ENCODE assay signal across 1 cellular context in the genomic region with DNA sequence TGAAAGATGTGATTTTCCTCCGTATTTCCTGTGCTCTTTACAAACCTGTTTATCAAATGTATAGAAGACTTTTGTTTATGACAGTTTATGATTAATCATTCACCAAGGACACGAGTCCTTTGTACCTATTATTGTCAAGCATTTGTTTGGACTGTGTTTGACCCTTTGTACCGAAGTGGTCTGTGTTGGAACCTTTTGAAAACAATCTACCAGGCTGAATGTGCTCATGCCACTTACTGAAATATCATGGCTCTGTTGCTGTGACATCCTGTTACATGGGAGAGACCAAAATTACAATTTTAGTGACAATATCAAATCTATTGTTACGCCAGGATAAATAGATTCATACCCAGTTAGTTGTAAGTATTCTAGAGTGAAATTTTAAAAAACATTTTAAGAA.
TF ChIP-seq lines count a peak whose summit lies in the region.

No MANE protein-coding gene starts in this region.

TF ChIP-seq in HepG2, 621 proteins besides CTCF, POLR2A, EP300 and RAD21 (continued from another document and continues in another):
- TF ChIP-seq, protein P1, sequence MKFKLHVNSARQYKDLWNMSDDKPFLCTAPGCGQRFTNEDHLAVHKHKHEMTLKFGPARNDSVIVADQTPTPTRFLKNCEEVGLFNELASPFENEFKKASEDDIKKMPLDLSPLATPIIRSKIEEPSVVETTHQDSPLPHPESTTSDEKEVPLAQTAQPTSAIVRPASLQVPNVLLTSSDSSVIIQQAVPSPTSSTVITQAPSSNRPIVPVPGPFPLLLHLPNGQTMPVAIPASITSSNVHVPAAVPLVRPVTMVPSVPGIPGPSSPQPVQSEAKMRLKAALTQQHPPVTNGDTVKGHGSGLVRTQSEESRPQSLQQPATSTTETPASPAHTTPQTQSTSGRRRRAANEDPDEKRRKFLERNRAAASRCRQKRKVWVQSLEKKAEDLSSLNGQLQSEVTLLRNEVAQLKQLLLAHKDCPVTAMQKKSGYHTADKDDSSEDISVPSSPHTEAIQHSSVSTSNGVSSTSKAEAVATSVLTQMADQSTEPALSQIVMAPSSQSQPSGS (CRISPR knock-in tag; IDR thresholded peaks at IDR 0.05): no peak
- TF ChIP-seq MEF2D (CRISPR knock-in tag; IDR thresholded peaks at IDR 0.05): 0 out of 2 replicates have a peak, but pooled peaks have one; percentile 21
- TF ChIP-seq U2AF2 (IDR thresholded peaks at IDR 0.05; ENCODE audit: low read depth, low read length): no peak
- TF ChIP-seq, protein P2, sequence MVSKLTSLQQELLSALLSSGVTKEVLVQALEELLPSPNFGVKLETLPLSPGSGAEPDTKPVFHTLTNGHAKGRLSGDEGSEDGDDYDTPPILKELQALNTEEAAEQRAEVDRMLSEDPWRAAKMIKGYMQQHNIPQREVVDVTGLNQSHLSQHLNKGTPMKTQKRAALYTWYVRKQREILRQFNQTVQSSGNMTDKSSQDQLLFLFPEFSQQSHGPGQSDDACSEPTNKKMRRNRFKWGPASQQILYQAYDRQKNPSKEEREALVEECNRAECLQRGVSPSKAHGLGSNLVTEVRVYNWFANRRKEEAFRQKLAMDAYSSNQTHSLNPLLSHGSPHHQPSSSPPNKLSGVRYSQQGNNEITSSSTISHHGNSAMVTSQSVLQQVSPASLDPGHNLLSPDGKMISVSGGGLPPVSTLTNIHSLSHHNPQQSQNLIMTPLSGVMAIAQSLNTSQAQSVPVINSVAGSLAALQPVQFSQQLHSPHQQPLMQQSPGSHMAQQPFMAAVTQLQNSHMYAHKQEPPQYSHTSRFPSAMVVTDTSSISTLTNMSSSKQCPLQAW (CRISPR knock-in tag; IDR thresholded peaks at IDR 0.05): peak; percentile 83
- TF ChIP-seq, protein P3, sequence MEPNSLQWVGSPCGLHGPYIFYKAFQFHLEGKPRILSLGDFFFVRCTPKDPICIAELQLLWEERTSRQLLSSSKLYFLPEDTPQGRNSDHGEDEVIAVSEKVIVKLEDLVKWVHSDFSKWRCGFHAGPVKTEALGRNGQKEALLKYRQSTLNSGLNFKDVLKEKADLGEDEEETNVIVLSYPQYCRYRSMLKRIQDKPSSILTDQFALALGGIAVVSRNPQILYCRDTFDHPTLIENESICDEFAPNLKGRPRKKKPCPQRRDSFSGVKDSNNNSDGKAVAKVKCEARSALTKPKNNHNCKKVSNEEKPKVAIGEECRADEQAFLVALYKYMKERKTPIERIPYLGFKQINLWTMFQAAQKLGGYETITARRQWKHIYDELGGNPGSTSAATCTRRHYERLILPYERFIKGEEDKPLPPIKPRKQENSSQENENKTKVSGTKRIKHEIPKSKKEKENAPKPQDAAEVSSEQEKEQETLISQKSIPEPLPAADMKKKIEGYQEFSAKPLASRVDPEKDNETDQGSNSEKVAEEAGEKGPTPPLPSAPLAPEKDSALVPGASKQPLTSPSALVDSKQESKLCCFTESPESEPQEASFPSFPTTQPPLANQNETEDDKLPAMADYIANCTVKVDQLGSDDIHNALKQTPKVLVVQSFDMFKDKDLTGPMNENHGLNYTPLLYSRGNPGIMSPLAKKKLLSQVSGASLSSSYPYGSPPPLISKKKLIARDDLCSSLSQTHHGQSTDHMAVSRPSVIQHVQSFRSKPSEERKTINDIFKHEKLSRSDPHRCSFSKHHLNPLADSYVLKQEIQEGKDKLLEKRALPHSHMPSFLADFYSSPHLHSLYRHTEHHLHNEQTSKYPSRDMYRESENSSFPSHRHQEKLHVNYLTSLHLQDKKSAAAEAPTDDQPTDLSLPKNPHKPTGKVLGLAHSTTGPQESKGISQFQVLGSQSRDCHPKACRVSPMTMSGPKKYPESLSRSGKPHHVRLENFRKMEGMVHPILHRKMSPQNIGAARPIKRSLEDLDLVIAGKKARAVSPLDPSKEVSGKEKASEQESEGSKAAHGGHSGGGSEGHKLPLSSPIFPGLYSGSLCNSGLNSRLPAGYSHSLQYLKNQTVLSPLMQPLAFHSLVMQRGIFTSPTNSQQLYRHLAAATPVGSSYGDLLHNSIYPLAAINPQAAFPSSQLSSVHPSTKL (CRISPR knock-in tag; IDR thresholded peaks at IDR 0.05): peak; percentile 77
- no peak for TF ChIP-seq ZZZ3 (CRISPR knock-in tag; IDR thresholded peaks at IDR 0.05; ENCODE audit: borderline replicate concordance)
- TF ChIP-seq, protein P4, sequence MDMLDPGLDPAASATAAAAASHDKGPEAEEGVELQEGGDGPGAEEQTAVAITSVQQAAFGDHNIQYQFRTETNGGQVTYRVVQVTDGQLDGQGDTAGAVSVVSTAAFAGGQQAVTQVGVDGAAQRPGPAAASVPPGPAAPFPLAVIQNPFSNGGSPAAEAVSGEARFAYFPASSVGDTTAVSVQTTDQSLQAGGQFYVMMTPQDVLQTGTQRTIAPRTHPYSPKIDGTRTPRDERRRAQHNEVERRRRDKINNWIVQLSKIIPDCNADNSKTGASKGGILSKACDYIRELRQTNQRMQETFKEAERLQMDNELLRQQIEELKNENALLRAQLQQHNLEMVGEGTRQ (IDR thresholded peaks at IDR 0.05; ENCODE audit: low read depth, low read length): no peak
- TF ChIP-seq, protein P4 (CRISPR knock-in tag; IDR thresholded peaks at IDR 0.05; ENCODE audit: borderline replicate concordance): no peak
- TF ChIP-seq ZNF101 (CRISPR knock-in tag; IDR thresholded peaks at IDR 0.05; ENCODE audit: borderline replicate concordance, low read depth): no peak
- TF ChIP-seq, protein P5, sequence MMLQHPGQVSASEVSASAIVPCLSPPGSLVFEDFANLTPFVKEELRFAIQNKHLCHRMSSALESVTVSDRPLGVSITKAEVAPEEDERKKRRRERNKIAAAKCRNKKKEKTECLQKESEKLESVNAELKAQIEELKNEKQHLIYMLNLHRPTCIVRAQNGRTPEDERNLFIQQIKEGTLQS (CRISPR knock-in tag; IDR thresholded peaks at IDR 0.05): no peak
- TF ChIP-seq KDM5B (CRISPR knock-in tag; IDR thresholded peaks at IDR 0.05; ENCODE audit: borderline replicate concordance): no peak
- TF ChIP-seq ZNF678 (CRISPR knock-in tag; IDR thresholded peaks at IDR 0.05): no peak
- no peak for TF ChIP-seq NAIF1 (CRISPR knock-in tag; IDR thresholded peaks at IDR 0.05; ENCODE audit: borderline replicate concordance)
- TF ChIP-seq, protein P6, sequence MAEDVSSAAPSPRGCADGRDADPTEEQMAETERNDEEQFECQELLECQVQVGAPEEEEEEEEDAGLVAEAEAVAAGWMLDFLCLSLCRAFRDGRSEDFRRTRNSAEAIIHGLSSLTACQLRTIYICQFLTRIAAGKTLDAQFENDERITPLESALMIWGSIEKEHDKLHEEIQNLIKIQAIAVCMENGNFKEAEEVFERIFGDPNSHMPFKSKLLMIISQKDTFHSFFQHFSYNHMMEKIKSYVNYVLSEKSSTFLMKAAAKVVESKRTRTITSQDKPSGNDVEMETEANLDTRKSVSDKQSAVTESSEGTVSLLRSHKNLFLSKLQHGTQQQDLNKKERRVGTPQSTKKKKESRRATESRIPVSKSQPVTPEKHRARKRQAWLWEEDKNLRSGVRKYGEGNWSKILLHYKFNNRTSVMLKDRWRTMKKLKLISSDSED (CRISPR knock-in tag; IDR thresholded peaks at IDR 0.05): no peak
- TF ChIP-seq PRMT3 (CRISPR knock-in tag; IDR thresholded peaks at IDR 0.05; ENCODE audit: borderline replicate concordance, low read depth): no peak
- TF ChIP-seq ZFP82 (CRISPR knock-in tag; IDR thresholded peaks at IDR 0.05; ENCODE audit: borderline replicate concordance): no peak
- TF ChIP-seq ZNF510 (CRISPR knock-in tag; IDR thresholded peaks at IDR 0.05; ENCODE audit: low read depth): no peak
- TF ChIP-seq SMARCE1 (IDR thresholded peaks at IDR 0.05; ENCODE audit: borderline replicate concordance): no peak
- peak; percentile 52; the same call in 1 of the 2 replicates for TF ChIP-seq NR2F2 (IDR thresholded peaks at IDR 0.05; ENCODE audit: borderline replicate concordance, low read depth)
- no peak for TF ChIP-seq RFX3 (CRISPR knock-in tag; IDR thresholded peaks at IDR 0.05)
- TF ChIP-seq MIER3 (CRISPR knock-in tag; IDR thresholded peaks at IDR 0.05; ENCODE audit: borderline replicate concordance): no peak
- no peak for TF ChIP-seq NFYC (CRISPR knock-in tag; IDR thresholded peaks at IDR 0.05)
- no peak for TF ChIP-seq PHB2 (IDR thresholded peaks at IDR 0.05; ENCODE audit: partially characterized antibody)
- peak; percentile 97 for TF ChIP-seq SOX5 (CRISPR knock-in tag; IDR thresholded peaks at IDR 0.05; ENCODE audit: borderline replicate concordance)
- TF ChIP-seq MTF1 (CRISPR knock-in tag; IDR thresholded peaks at IDR 0.05): no peak
- TF ChIP-seq RARG (CRISPR knock-in tag; IDR thresholded peaks at IDR 0.05; ENCODE audit: low read depth): no peak
- TF ChIP-seq NCOR1 (IDR thresholded peaks at IDR 0.05; ENCODE audit: borderline replicate concordance, low read length): peak; percentile 54; the same call in 1 of the 2 replicates
- no peak for TF ChIP-seq HNRNPH1 (optimal IDR thresholded peaks at IDR 0.05; ENCODE audit: low read depth, low read length)
- no peak for TF ChIP-seq ZNF776 (CRISPR knock-in tag; IDR thresholded peaks at IDR 0.05)
- no peak for TF ChIP-seq MYNN (CRISPR knock-in tag; IDR thresholded peaks at IDR 0.05; ENCODE audit: low read depth)
- no peak for TF ChIP-seq CC2D1A (CRISPR knock-in tag; IDR thresholded peaks at IDR 0.05)
- peak; percentile 79 for TF ChIP-seq HHEX (CRISPR knock-in tag; IDR thresholded peaks at IDR 0.05)
- no peak for TF ChIP-seq LCORL (IDR thresholded peaks at IDR 0.05)
- TF ChIP-seq LCORL (CRISPR knock-in tag; IDR thresholded peaks at IDR 0.05): peak; percentile 24; the same call in 1 of the 2 replicates
- TF ChIP-seq, protein P7, sequence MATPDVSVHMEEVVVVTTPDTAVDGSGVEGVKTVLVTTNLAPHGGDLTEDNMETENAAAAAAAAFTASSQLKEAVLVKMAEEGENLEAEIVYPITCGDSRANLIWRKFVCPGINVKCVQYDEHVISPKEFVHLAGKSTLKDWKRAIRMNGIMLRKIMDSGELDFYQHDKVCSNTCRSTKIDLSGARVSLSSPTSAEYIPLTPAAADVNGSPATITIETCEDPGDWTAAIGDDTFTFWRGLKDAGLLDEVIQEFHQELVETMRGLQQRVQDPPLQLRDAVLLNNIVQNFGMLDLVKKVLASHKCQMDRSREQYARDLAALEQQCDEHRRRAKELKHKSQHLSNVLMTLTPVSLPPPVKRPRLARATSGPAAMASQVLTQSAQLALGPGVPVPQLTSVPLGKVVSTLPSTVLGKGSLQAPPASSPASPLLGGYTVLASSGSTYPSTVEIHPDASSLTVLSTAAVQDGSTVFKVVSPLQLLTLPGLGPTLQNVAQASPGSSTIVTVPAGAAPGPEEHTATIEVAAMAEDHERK (CRISPR knock-in tag; IDR thresholded peaks at IDR 0.05; ENCODE audit: low read depth): no peak
- TF ChIP-seq ZNF780A (CRISPR knock-in tag; IDR thresholded peaks at IDR 0.05): no peak
- TF ChIP-seq ZNF44 (CRISPR knock-in tag; IDR thresholded peaks at IDR 0.05): no peak
- peak; percentile 56; the same call in 1 of the 2 replicates for TF ChIP-seq HMG20A (CRISPR knock-in tag; IDR thresholded peaks at IDR 0.05; ENCODE audit: borderline replicate concordance)
- no peak for TF ChIP-seq ZNF605 (CRISPR knock-in tag; IDR thresholded peaks at IDR 0.05)
- TF ChIP-seq SRSF1 (optimal IDR thresholded peaks at IDR 0.05; ENCODE audit: low read depth, low read length): no peak
- no peak for TF ChIP-seq ZNF761 (CRISPR knock-in tag; conservative IDR thresholded peaks at IDR 0.05)
- no peak for TF ChIP-seq ZNF547 (CRISPR knock-in tag; IDR thresholded peaks at IDR 0.05)
- TF ChIP-seq, protein P8, sequence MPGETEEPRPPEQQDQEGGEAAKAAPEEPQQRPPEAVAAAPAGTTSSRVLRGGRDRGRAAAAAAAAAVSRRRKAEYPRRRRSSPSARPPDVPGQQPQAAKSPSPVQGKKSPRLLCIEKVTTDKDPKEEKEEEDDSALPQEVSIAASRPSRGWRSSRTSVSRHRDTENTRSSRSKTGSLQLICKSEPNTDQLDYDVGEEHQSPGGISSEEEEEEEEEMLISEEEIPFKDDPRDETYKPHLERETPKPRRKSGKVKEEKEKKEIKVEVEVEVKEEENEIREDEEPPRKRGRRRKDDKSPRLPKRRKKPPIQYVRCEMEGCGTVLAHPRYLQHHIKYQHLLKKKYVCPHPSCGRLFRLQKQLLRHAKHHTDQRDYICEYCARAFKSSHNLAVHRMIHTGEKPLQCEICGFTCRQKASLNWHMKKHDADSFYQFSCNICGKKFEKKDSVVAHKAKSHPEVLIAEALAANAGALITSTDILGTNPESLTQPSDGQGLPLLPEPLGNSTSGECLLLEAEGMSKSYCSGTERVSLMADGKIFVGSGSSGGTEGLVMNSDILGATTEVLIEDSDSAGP (CRISPR knock-in tag; IDR thresholded peaks at IDR 0.05; ENCODE audit: borderline replicate concordance): no peak
- no peak for TF ChIP-seq JARID2 (CRISPR knock-in tag; IDR thresholded peaks at IDR 0.05; ENCODE audit: insufficient replicate concordance)
- TF ChIP-seq PPARG (CRISPR knock-in tag; conservative IDR thresholded peaks at IDR 0.05): no peak
- TF ChIP-seq ZNF496 (CRISPR knock-in tag; IDR thresholded peaks at IDR 0.05; ENCODE audit: insufficient replicate concordance): no peak
- TF ChIP-seq, protein P9, sequence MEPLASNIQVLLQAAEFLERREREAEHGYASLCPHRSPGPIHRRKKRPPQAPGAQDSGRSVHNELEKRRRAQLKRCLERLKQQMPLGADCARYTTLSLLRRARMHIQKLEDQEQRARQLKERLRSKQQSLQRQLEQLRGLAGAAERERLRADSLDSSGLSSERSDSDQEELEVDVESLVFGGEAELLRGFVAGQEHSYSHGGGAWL (CRISPR knock-in tag; IDR thresholded peaks at IDR 0.05): no peak
- TF ChIP-seq IKZF1 (IDR thresholded peaks at IDR 0.05): no peak
- no peak for TF ChIP-seq POLR2AphosphoS2 (IDR thresholded peaks at IDR 0.05; ENCODE audit: low read depth, low read length)
- TF ChIP-seq ZNF720 (CRISPR knock-in tag; IDR thresholded peaks at IDR 0.05): no peak
- TF ChIP-seq, protein P10, sequence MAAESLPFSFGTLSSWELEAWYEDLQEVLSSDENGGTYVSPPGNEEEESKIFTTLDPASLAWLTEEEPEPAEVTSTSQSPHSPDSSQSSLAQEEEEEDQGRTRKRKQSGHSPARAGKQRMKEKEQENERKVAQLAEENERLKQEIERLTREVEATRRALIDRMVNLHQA (CRISPR knock-in tag; IDR thresholded peaks at IDR 0.05): no peak
